ENCODE assay signal across 13 cellular contexts in genomic region chr12:51906452-51907082, GRCh38. TPM values are rescaled to one million over a fixed set of nuclear protein-coding genes. Genes with fewer than 3 reads are reported as not detected.
DNase-seq lines count a peak whose midpoint lies in the region; ATAC-seq and TF ChIP-seq lines count a peak whose summit lies in the region.
"Had no signal": no experiment of that assay in that cellular context is flagged by ENCODE, and none has a peak within 500 bp of the region (broad histone marks: within the 10 kb centered on the region; RNA-seq: fewer than 3 reads in every experiment).

No MANE protein-coding gene starts in this region.

- H3K9ac ChIP-seq in ES-I3 (ENCODE audit: low read depth, low read length), result peak overlapping the region; percentile 56; the same call in 1 of the 2 replicates
- H3K9ac ChIP-seq in colonic mucosa (ENCODE audit: low read depth in 2 of 2, low read length in 2 of 2), result peak overlapping the region; percentile 80 to 95
- peak overlapping the region; percentile 83 for H3K9ac ChIP-seq in skeletal muscle satellite cell (ENCODE audit: low read depth, low read length)

- ATAC-seq in HG03460 (IDR thresholded peaks at IDR 0.05; ENCODE audit: unreplicated experiment), result no peak
- ATAC-seq: CD8-positive, alpha-beta T cell; T-cell had no signal

- intact Hi-C loops in colonic mucosa (cut with DNase I), result no loop called here

- TF ChIP-seq CTCF in colonic mucosa (IDR thresholded peaks at IDR 0.05), result no peak

- H3K9me3 ChIP-seq in ES-I3 (ENCODE audit: control insufficient read depth, insufficient read depth, low read length) (no peaks in the 10 kb centered on the region), colonic mucosa (no peaks in the 10 kb centered on the region), skeletal muscle satellite cell (replicated peaks; ENCODE audit: low read length) (no peaks in the 10 kb centered on the region)

- peak overlapping the region; percentile 83 for H3K4me2 ChIP-seq in skeletal muscle satellite cell (ENCODE audit: low read length)

- DNase-seq in colonic mucosa (no peak), iPS-NIHi11 (ENCODE audit: low spot score) (peak; percentile 30), inferior parietal cortex (ENCODE audit: extremely low spot score) (no peak), glomerular visceral epithelial cell (ENCODE audit: extremely low spot score) (no peak), COLO668 (lab: John Stamatoyannopoulos, UW; ENCODE audit: unreplicated experiment) (no peak)
- DNase-seq: CD8-positive, alpha-beta T cell; effector memory CD4-positive, alpha-beta T cell; NCI-H524; T-cell had no signal

- H3K4me1 ChIP-seq in ES-I3 (ENCODE audit: insufficient read depth, low read length) (peaks cover 12% of the 10 kb centered on the region; the same call in 1 of the 2 replicates), colonic mucosa (peaks cover 23% of the 10 kb centered on the region), skeletal muscle satellite cell (ENCODE audit: control insufficient read depth, insufficient read depth, low read length) (peaks cover 42% of the 10 kb centered on the region)

- peak overlapping the region; percentile 66 for H3K4me3 ChIP-seq in colonic mucosa
- H3K4me3 ChIP-seq in skeletal muscle satellite cell (ENCODE audit: low read length), result peak overlapping the region; percentile 75

- H3K36me3 ChIP-seq in ES-I3 (ENCODE audit: insufficient read depth, low read length) (no peaks in the 10 kb centered on the region), colonic mucosa (no peaks in the 10 kb centered on the region), skeletal muscle satellite cell (ENCODE audit: insufficient read depth, low read length) (no peaks in the 10 kb centered on the region)

- H3K27me3 ChIP-seq in colonic mucosa, result no peaks in the 10 kb centered on the region
- peaks cover 3% of the 10 kb centered on the region for H3K27me3 ChIP-seq in skeletal muscle satellite cell (ENCODE audit: control insufficient read depth, insufficient read depth, low read length)

- peak overlapping the region; percentile 81 for H3K27ac ChIP-seq in colonic mucosa

RNA-seq across cellular contexts. Expression of gene ACVRL1, which starts 0.7 kb away (rescaled TPM):
- total RNA-seq in colonic mucosa, result 100 to 1,000 TPM; 121 to 162 TPM
- total RNA-seq in skeletal muscle satellite cell (2012; rRNA removed), result 18.8 and 26.4 TPM in 2 replicates
- total RNA-seq: CD8-positive, alpha-beta T cell had no signal

RNA-seq across cellular contexts. Expression of gene ANKRD33, which starts 18.7 kb away (rescaled TPM):
- total RNA-seq in colonic mucosa, result not detected
- 1.0 and 1.5 TPM in 2 replicates for total RNA-seq in skeletal muscle satellite cell (2012; rRNA removed)
- total RNA-seq: CD8-positive, alpha-beta T cell; LHCN-M2; T-cell had no signal

RNA-seq across cellular contexts. Expression of gene ACVR1B, which starts 44.9 kb away (rescaled TPM):
- 10 to 100 TPM; 56.0 to 63.0 TPM for total RNA-seq in colonic mucosa
- total RNA-seq in skeletal muscle satellite cell (2012; rRNA removed), result 8.3 and 8.4 TPM in 2 replicates

RNA-seq across cellular contexts. Expression of gene FIGNL2, which starts 58.0 kb away (rescaled TPM):
- under 1 TPM; 0.30 to 0.35 TPM for total RNA-seq in colonic mucosa
- total RNA-seq in skeletal muscle satellite cell (2012; rRNA removed), result not detected in 2 replicates
